ENCODE assay signal across 12 cellular contexts in genomic region chr10:47481768-47482181, GRCh38. TPM values are rescaled to one million over a fixed set of nuclear protein-coding genes. Genes with fewer than 3 reads are reported as not detected.
A peak's percentile ranks its signal among the peaks of the same experiment; 100 is the strongest.
DNase-seq lines count a peak whose midpoint lies in the region; ATAC-seq and TF ChIP-seq lines count a peak whose summit lies in the region.
"Not testable (repeated sequence)": the region's sequence is repeated elsewhere in the genome, so short reads cannot be mapped to it uniquely, and the experiment has no call there.
"Had no signal": no experiment of that assay in that cellular context is flagged by ENCODE, and none has a peak within 500 bp of the region (broad histone marks: within the 10 kb centered on the region; RNA-seq: fewer than 3 reads in every experiment).

No MANE protein-coding gene starts in this region.

- not testable (repeated sequence) for H3K36me3 Mint-ChIP-seq in HFFc6 (ENCODE audit: low read depth); activated CD4-positive, alpha-beta T cell treated with anti-CD3 and anti-CD28 coated beads for 36 hours (ENCODE audit: low read depth)

- not testable (repeated sequence) for H3K9me3 ChIP-seq in PC-9 (ENCODE audit: insufficient read depth, low read depth); left lung; suprapubic skin

- not testable (repeated sequence) for H3K4me1 Mint-ChIP-seq in HFFc6 (ENCODE audit: low read depth); activated CD4-positive, alpha-beta T cell treated with anti-CD3 and anti-CD28 coated beads for 36 hours

- not testable (repeated sequence) for H3K9me2 ChIP-seq in PC-9 (ENCODE audit: insufficient read depth)

- not testable (repeated sequence) for BruUV-seq in PC-9 (replicated peaks; lab: Mats Ljungman, UMichigan)

- not testable (repeated sequence) for H4K20me1 ChIP-seq in PC-9 (ENCODE audit: insufficient read depth)

- DNase-seq in A172 (ENCODE audit: low spot score) (peak; percentile 57), HFFc6 (peak; percentile 37), PC-9 (peak; percentile 35), epithelial cell of esophagus (ENCODE audit: low read depth) (peak; percentile 61)
- DNase-seq in activated CD4-positive, alpha-beta T cell treated with anti-CD3 and anti-CD28 coated beads for 36 hours; Right ventricle myocardium superior; left lung; suprapubic skin (ENCODE audit: low spot score in 2 of 2): not testable (repeated sequence)

- intact Hi-C loops in PC-9 (cut with micrococcal nuclease; ENCODE audit: unreplicated experiment); activated CD4-positive, alpha-beta T cell treated with anti-CD3 and anti-CD28 coated beads for 36 hours (cut with DNase I, micrococcal nuclease); Right ventricle myocardium superior (cut with DNase I); left lung (cut with DNase I): not testable (repeated sequence)

- not testable (repeated sequence) for H3K4me3 Mint-ChIP-seq in HFFc6; activated CD4-positive, alpha-beta T cell treated with anti-CD3 and anti-CD28 coated beads for 36 hours

- H3K36me3 ChIP-seq in PC-9 (ENCODE audit: low read depth); left lung; suprapubic skin: not testable (repeated sequence)

- peak; percentile 34 for ATAC-seq in activated CD4-positive, alpha-beta T cell treated with anti-CD3 and anti-CD28 coated beads for 36 hours
- ATAC-seq in Right ventricle myocardium superior (ENCODE audit: poor library complexity) (peak; percentile 40), left lung (peak; percentile 55)

- not testable (repeated sequence) for H3K4me1 ChIP-seq in PC-9 (replicated peaks; ENCODE audit: insufficient read depth); left lung; suprapubic skin

- WGBS in suprapubic skin = no CpG with 5 or more reads among the region's 6 CpGs

- not testable (repeated sequence) for H2AFZ ChIP-seq in PC-9

- H3F3A ChIP-seq in PC-9 (ENCODE audit: insufficient read depth, low read depth) = not testable (repeated sequence)

- not testable (repeated sequence) for H3K4me3 ChIP-seq in PC-9, left lung, suprapubic skin
- H3K4me3 ChIP-seq in epithelial cell of esophagus (ENCODE audit: low read length) = peak overlapping the region; percentile 33

- not testable (repeated sequence) for TF ChIP-seq CTCF in HFFc6 (IDR thresholded peaks at IDR 0.05); PC-9 (conservative IDR thresholded peaks at IDR 0.05); epithelial cell of esophagus (IDR thresholded peaks at IDR 0.05; ENCODE audit: insufficient read depth, low read depth, low read length, missing control alignments); left lung (IDR thresholded peaks at IDR 0.05); suprapubic skin (IDR thresholded peaks at IDR 0.05)

- H3K79me2 ChIP-seq in PC-9 (ENCODE audit: low read depth) = not testable (repeated sequence)

- H3K27ac ChIP-seq in PC-9 (peak overlapping the region; percentile 66), suprapubic skin (peak overlapping the region; percentile 56)
- not testable (repeated sequence) for H3K27ac ChIP-seq in left lung

- TF ChIP-seq EP300 in suprapubic skin (IDR thresholded peaks at IDR 0.05) = not testable (repeated sequence)

- peak overlapping the region; percentile 70 for H3K27ac Mint-ChIP-seq in HFFc6
- not testable (repeated sequence) for H3K27ac Mint-ChIP-seq in activated CD4-positive, alpha-beta T cell treated with anti-CD3 and anti-CD28 coated beads for 36 hours

- peak overlapping the region; percentile 59 for H3K4me2 ChIP-seq in PC-9

- TF ChIP-seq POLR2A in suprapubic skin (IDR thresholded peaks at IDR 0.05) = not testable (repeated sequence)

- not testable (repeated sequence) for H3K9me3 Mint-ChIP-seq in HFFc6; activated CD4-positive, alpha-beta T cell treated with anti-CD3 and anti-CD28 coated beads for 36 hours (ENCODE audit: low read depth)

- H3K27me3 Mint-ChIP-seq in HFFc6 (ENCODE audit: insufficient read depth); activated CD4-positive, alpha-beta T cell treated with anti-CD3 and anti-CD28 coated beads for 36 hours: not testable (repeated sequence)

- POLR2A ChIA-PET in PC-9 (lab: Charles Lee; ENCODE audit: unreplicated experiment); activated CD4-positive, alpha-beta T cell treated with anti-CD3 and anti-CD28 coated beads for 36 hours (lab: Charles Lee): not testable (repeated sequence)

- not testable (repeated sequence) for H3K27me3 ChIP-seq in PC-9 (ENCODE audit: insufficient read depth, low read depth); left lung; suprapubic skin

- CTCF ChIA-PET in PC-9 (lab: Charles Lee); activated CD4-positive, alpha-beta T cell treated with anti-CD3 and anti-CD28 coated beads for 36 hours (lab: Charles Lee): not testable (repeated sequence)

RNA-seq across cellular contexts. Expression of gene ANXA8, which starts 2.1 kb away (rescaled TPM):
- 45.4 and 54.3 TPM in 2 replicates for total RNA-seq in A172 (2014; rRNA removed; shearing (Covaris generic))
- 1 to 10 TPM in 1 of 6 experiments, under 1 TPM in 4, not detected in 1; 0.45 to 1.1 (median 0.53) TPM for total RNA-seq in HFFc6 (2021; fragmentation: NEBNext Ultra II Directional; extraction: Animal tissue kit (Norgen Biotek cat#: 25700))
- total RNA-seq in PC-9 (2021) (172 and 196 TPM in 2 replicates), Right ventricle myocardium superior (0.24 TPM), left lung (1 to 10 TPM; 3.0 to 7.7 TPM), suprapubic skin (100 to 1,000 TPM in 3 of 4 donors, 10 to 100 TPM in 1; 98.0 to 254 (median 169) TPM)
- not detected for total RNA-seq in activated CD4-positive, alpha-beta T cell treated with anti-CD3 and anti-CD28 coated beads for 36 hours
- total RNA-seq: CD4-positive, alpha-beta memory T cell; HT-29 had no signal

RNA-seq across cellular contexts. Expression of gene FAM25G, which starts 9.7 kb away (rescaled TPM):
- not detected in 2 replicates for total RNA-seq in A172 (2014; rRNA removed; shearing (Covaris generic))
- total RNA-seq in HFFc6 (2021; fragmentation: NEBNext Ultra II Directional; extraction: Animal tissue kit (Norgen Biotek cat#: 25700)) = not detected
- total RNA-seq in PC-9 (2021) = 3.2 TPM in 1 of 2 replicates, not detected in the other
- not detected for total RNA-seq in activated CD4-positive, alpha-beta T cell treated with anti-CD3 and anti-CD28 coated beads for 36 hours
- total RNA-seq in Right ventricle myocardium superior = not detected
- total RNA-seq in left lung = not detected
- 10 to 100 TPM; 26.2 to 41.8 (median 35.9) TPM for total RNA-seq in suprapubic skin
- total RNA-seq: CD4-positive, alpha-beta memory T cell; H9; HT-29; SK-MEL-5 had no signal

RNA-seq across cellular contexts. Expression of gene AGAP9, which starts 41.7 kb away (rescaled TPM):
- total RNA-seq in A172 (2014; rRNA removed; shearing (Covaris generic)) = 4.5 and 4.6 TPM in 2 replicates
- total RNA-seq in HFFc6 (2021; fragmentation: NEBNext Ultra II Directional; extraction: Animal tissue kit (Norgen Biotek cat#: 25700)) = 1 to 10 TPM; 2.2 to 3.3 (median 3.0) TPM
- total RNA-seq in PC-9 (2021) = 14.1 and 15.1 TPM in 2 replicates
- total RNA-seq in activated CD4-positive, alpha-beta T cell treated with anti-CD3 and anti-CD28 coated beads for 36 hours = 1 to 10 TPM; 3.7 to 4.1 TPM
- total RNA-seq in Right ventricle myocardium superior = 1.3 TPM
- 1 to 10 TPM; 6.3 to 7.8 TPM for total RNA-seq in left lung
- 10 to 100 TPM in 2 of 4 donors, 1 to 10 TPM in 2; 2.7 to 55.4 (median 11.0) TPM for total RNA-seq in suprapubic skin
